ENCODE assay signal across 2 cellular contexts in the genomic region with DNA sequence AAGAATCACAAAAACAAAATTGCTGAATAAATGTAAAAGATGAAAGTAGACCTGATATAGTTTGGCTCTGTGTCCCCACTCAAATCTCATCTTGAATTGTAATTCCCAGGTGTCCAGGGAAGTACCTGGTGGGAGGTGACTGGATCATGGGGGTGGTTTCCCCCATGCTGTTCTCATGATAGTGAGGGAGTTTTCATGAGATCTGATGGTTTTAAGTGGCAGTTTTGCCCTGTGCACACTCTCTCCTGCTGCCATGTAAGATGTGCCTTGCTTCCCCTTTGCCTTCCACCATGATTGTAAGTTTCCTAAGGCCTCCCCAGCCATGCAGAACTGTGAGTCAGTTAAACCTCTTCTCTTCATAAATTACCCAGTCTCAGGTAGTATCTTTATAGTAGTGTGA.
DNase-seq lines count a peak whose midpoint lies in the region; ATAC-seq, FAIRE-seq and TF ChIP-seq lines count a peak whose summit lies in the region.
"Not testable (repeated sequence)": the region's sequence is repeated elsewhere in the genome, so short reads cannot be mapped to it uniquely, and the experiment has no call there.

No MANE protein-coding gene starts in this region.

- H3K79me2 ChIP-seq in HepG2 (ENCODE audit: insufficient read depth, low read length) = not testable (repeated sequence)

- POLR2A ChIA-PET in HepG2 (lab: Yijun Ruan, JAX) = not testable (repeated sequence)

- CTCF ChIA-PET in HepG2 (lab: Yijun Ruan, JAX; ENCODE audit: low intra/inter-chr PET ratio, low total read pairs) = not testable (repeated sequence)

- in situ Hi-C loops in HepG2 (cut with HindIII; ENCODE audit: extremely low pct_ligation_motif_present, low pct_unique_long_range_greater_than_20kb) = not testable (repeated sequence)

- not testable (repeated sequence) for H3K4me3 Mint-ChIP-seq in activated T-cell treated with anti-CD3 and anti-CD28 coated beads, Interleukin-2, amount 50 U/mL, for 72 hours

- not testable (repeated sequence) for TF ChIP-seq CTCF in HepG2 (CRISPR knock-in tag; IDR thresholded peaks at IDR 0.05)

- not testable (repeated sequence) for H3K9me3 Mint-ChIP-seq in activated T-cell treated with anti-CD3 and anti-CD28 coated beads, Interleukin-2, amount 50 U/mL, for 72 hours

- not testable (repeated sequence) for TF ChIP-seq EP300 in HepG2 (IDR thresholded peaks at IDR 0.05; ENCODE audit: low read depth in 2 of 2, low read length in 2 of 2); HepG2 (CRISPR knock-in tag; IDR thresholded peaks at IDR 0.05; ENCODE audit: borderline replicate concordance)

- ATAC-seq in activated T-cell treated with anti-CD3 and anti-CD28 coated beads, Interleukin-2, amount 50 U/mL, for 72 hours (replicated peaks in 1 of 2); HepG2: not testable (repeated sequence)

- FAIRE-seq in HepG2 (lab: Jason Lieb, UNC) = not testable (repeated sequence)

- H3K27ac ChIP-seq in HepG2 (ENCODE audit: extremely low read length, insufficient read depth, low read length) = not testable (repeated sequence)

- H3K27ac Mint-ChIP-seq in activated T-cell treated with anti-CD3 and anti-CD28 coated beads, Interleukin-2, amount 50 U/mL, for 72 hours = peak overlapping the region; percentile 29

- peaks cover 0 to 16% of the 10 kb centered on the region in 2 experiments; a peak in 3 of 5 replicates for H3K27me3 ChIP-seq in HepG2 (ENCODE audit: control insufficient read depth in 1 of 2, insufficient read depth in 2 of 2, low read length in 2 of 2)

- not testable (repeated sequence) for TF ChIP-seq POLR2A in HepG2 (IDR thresholded peaks at IDR 0.05; ENCODE audit: insufficient read depth in 1 of 2, low read depth in 2 of 2, low read length in 2 of 2)

- peaks cover 20% of the 10 kb centered on the region for H3K27me3 Mint-ChIP-seq in activated T-cell treated with anti-CD3 and anti-CD28 coated beads, Interleukin-2, amount 50 U/mL, for 72 hours (ENCODE audit: low read depth)

- peaks cover 10% of the 10 kb centered on the region for H3K4me1 ChIP-seq in HepG2 (ENCODE audit: insufficient read depth, low read length)

- H3K36me3 Mint-ChIP-seq in activated T-cell treated with anti-CD3 and anti-CD28 coated beads, Interleukin-2, amount 50 U/mL, for 72 hours (ENCODE audit: insufficient read depth in 2 of 2) = not testable (repeated sequence)

- not testable (repeated sequence) for H3K9ac ChIP-seq in HepG2 (ENCODE audit: insufficient read depth, low read depth, low read length)

- intact Hi-C loops in HepG2 (cut with micrococcal nuclease; ENCODE audit: unreplicated experiment) = not testable (repeated sequence)

- H3K36me3 ChIP-seq in HepG2 (replicated peaks in 1 of 2; ENCODE audit: control insufficient read depth in 1 of 2, insufficient read depth in 2 of 2, low read length in 2 of 2) = not testable (repeated sequence)

- H3K4me2 ChIP-seq in HepG2 (ENCODE audit: low read depth, low read length) = not testable (repeated sequence)

- H3K4me1 Mint-ChIP-seq in activated T-cell treated with anti-CD3 and anti-CD28 coated beads, Interleukin-2, amount 50 U/mL, for 72 hours (ENCODE audit: low read depth) = not testable (repeated sequence)

- not testable (repeated sequence) for H3K9me3 ChIP-seq in HepG2 (ENCODE audit: low read length)

- TF ChIP-seq RAD21 in HepG2 (CRISPR knock-in tag; IDR thresholded peaks at IDR 0.05) = not testable (repeated sequence)

- not testable (repeated sequence) for H2AFZ ChIP-seq in HepG2 (ENCODE audit: low read length)

- not testable (repeated sequence) for H4K20me1 ChIP-seq in HepG2 (ENCODE audit: insufficient read depth, low read length)

- not testable (repeated sequence) for BruUV-seq in HepG2 (replicated peaks; lab: Mats Ljungman, UMichigan)

- DNase-seq in activated T-cell treated with anti-CD3 and anti-CD28 coated beads, Interleukin-2, amount 50 U/mL, for 72 hours; HepG2 (ENCODE audit: low spot score): not testable (repeated sequence)

- not testable (repeated sequence) for H3K4me3 ChIP-seq in HepG2 (replicated peaks in 1 of 3; ENCODE audit: insufficient read depth in 1 of 3, low read depth in 2 of 3, low read length in 3 of 3)

TF ChIP-seq in HepG2, 621 proteins besides CTCF, POLR2A, EP300 and RAD21:
- peak; percentile 98 for TF ChIP-seq ZNF431 (CRISPR knock-in tag; IDR thresholded peaks at IDR 0.05; ENCODE audit: borderline replicate concordance, low read depth)
TF ChIP-seq in HepG2: peak in this region for 1; not testable (repeated sequence) for 620.
